ENCODE assay signal across 7 cellular contexts in genomic region chr6:31952140-31952805, GRCh38. TPM values are rescaled to one million over a fixed set of nuclear protein-coding genes. Genes with fewer than 3 reads are reported as not detected.
A peak's percentile ranks its signal among the peaks of the same experiment; 100 is the strongest.
DNase-seq lines count a peak whose midpoint lies in the region; ATAC-seq and TF ChIP-seq lines count a peak whose summit lies in the region.

No MANE protein-coding gene starts in this region.

- POLR2A ChIA-PET in activated B cell treated with CpG ODN at 0.5 μM for 24 hours (lab: Charles Lee) = interaction anchor here (0.6 to 1.6 kb wide), 6 partner anchors 18 to 439 kb away, joined by 3 to 5 read pairs (median 3); partner anchors contain the start of genes DXO and NEU1
- POLR2A ChIA-PET in naive thymus-derived CD4-positive, alpha-beta T cell (lab: Charles Lee) = interaction anchor here (0.5 to 1.2 kb wide), 3 partner anchors 19 to 249 kb away, joined by 3 to 6 read pairs (median 3); partner anchors contain the start of gene ABHD16A

- CTCF ChIA-PET in activated B cell treated with CpG ODN at 0.5 μM for 24 hours (lab: Charles Lee) = interaction anchor here (0.7 to 2.2 kb wide), 11 partner anchors 12 to 276 kb away, joined by 3 to 9 read pairs (median 4); partner anchors contain the start of genes DXO and LY6G5C
- CTCF ChIA-PET in naive thymus-derived CD4-positive, alpha-beta T cell (lab: Charles Lee) = interaction anchor here (0.6 to 1.7 kb wide), 10 partner anchors 8 to 224 kb away, joined by 3 to 5 read pairs (median 4); partner anchors contain the start of genes DDAH2, EHMT2 and HSPA1B

- intact Hi-C loops in activated B cell treated with CpG ODN at 0.5 μM for 24 hours (cut with micrococcal nuclease) = loop anchor here (1.0 to 5.0 kb wide), 2 partner anchors 50 to 270 kb away; partner anchors contain the start of genes LY6G5C and ZBTB12
- intact Hi-C loops in esophagus muscularis mucosa (cut with DNase I) = loop anchor here (5.0 kb wide), 1 partner anchor 55 kb away; the partner anchor contains the start of gene EHMT2
- intact Hi-C loops in naive thymus-derived CD4-positive, alpha-beta T cell (cut with micrococcal nuclease) = loop anchor here in 1 of 2 donors (1.0 kb wide), 1 partner anchor 406 kb away; the partner anchor contains the start of gene ATP6V1G2

- no peak for TF ChIP-seq CTCF in activated B cell treated with CpG ODN at 0.5 μM for 24 hours (IDR thresholded peaks at IDR 0.05)
- TF ChIP-seq CTCF in esophagus muscularis mucosa (IDR thresholded peaks at IDR 0.05) = peak; percentile 66 to 77 (median 71)

- H3K4me3 ChIP-seq in esophagus muscularis mucosa = no peak overlapping the region
- no peak overlapping the region for H3K4me3 ChIP-seq in naive thymus-derived CD4-positive, alpha-beta T cell (ENCODE audit: low read length)

- DNase-seq in EH (ENCODE audit: low read depth) = peak; percentile 71
- DNase-seq in LHCN-M2 (ENCODE audit: low read depth) = peak; percentile 59
- DNase-seq in activated B cell treated with CpG ODN at 0.5 μM for 24 hours = no peak
- DNase-seq in esophagus muscularis mucosa (ENCODE audit: extremely low spot score) = no peak
- peak in 1 of 9 donors; percentile 53 for DNase-seq in naive thymus-derived CD4-positive, alpha-beta T cell
- DNase-seq in GDM1 (lab: John Stamatoyannopoulos, UW) = no peak

- H3K27me3 ChIP-seq in esophagus muscularis mucosa = no peaks in the 10 kb centered on the region
- no peaks in the 10 kb centered on the region for H3K27me3 ChIP-seq in naive thymus-derived CD4-positive, alpha-beta T cell (ENCODE audit: control insufficient read depth in 2 of 2, insufficient read depth in 2 of 2, low read length in 2 of 2)

- peaks cover 40 to 71% (median 60%) of the 10 kb centered on the region in 4 donors for H3K36me3 ChIP-seq in esophagus muscularis mucosa
- H3K36me3 ChIP-seq in naive thymus-derived CD4-positive, alpha-beta T cell (ENCODE audit: control insufficient read depth in 2 of 3, insufficient read depth in 3 of 3, low read length in 3 of 3) = peaks cover 20 to 65% (median 23%) of the 10 kb centered on the region in 3 experiments

- H3K4me1 Mint-ChIP-seq in activated B cell treated with CpG ODN at 0.5 μM for 24 hours = peaks cover 1% of the 10 kb centered on the region
- H3K4me1 Mint-ChIP-seq in naive thymus-derived CD4-positive, alpha-beta T cell = peaks cover 2 to 7% (median 4%) of the 10 kb centered on the region in 7 donors

- H3K9me3 Mint-ChIP-seq in activated B cell treated with CpG ODN at 0.5 μM for 24 hours = no peaks in the 10 kb centered on the region
- H3K9me3 Mint-ChIP-seq in naive thymus-derived CD4-positive, alpha-beta T cell = no peaks in the 10 kb centered on the region

- no peak for TF ChIP-seq POLR2A in esophagus muscularis mucosa (IDR thresholded peaks at IDR 0.05; ENCODE audit: low read depth)

- ATAC-seq in activated B cell treated with CpG ODN at 0.5 μM for 24 hours (ENCODE audit: low read depth) (no peak), HG02981 (IDR thresholded peaks at IDR 0.05; ENCODE audit: unreplicated experiment) (no peak)
- ATAC-seq in naive thymus-derived CD4-positive, alpha-beta T cell = peak; percentile 67

- H3K36me3 Mint-ChIP-seq in activated B cell treated with CpG ODN at 0.5 μM for 24 hours (ENCODE audit: low read depth) = peaks cover 55% of the 10 kb centered on the region
- peaks cover 16 to 25% (median 18%) of the 10 kb centered on the region in 5 donors for H3K36me3 Mint-ChIP-seq in naive thymus-derived CD4-positive, alpha-beta T cell

- H3K27ac ChIP-seq in esophagus muscularis mucosa (replicated peaks in 1 of 4) = peak overlapping the region; percentile 18 to 60 (median 36)
- no peak overlapping the region for H3K27ac ChIP-seq in naive thymus-derived CD4-positive, alpha-beta T cell (ENCODE audit: low read depth, low read length)

- no peaks in the 10 kb centered on the region for H3K9me3 ChIP-seq in esophagus muscularis mucosa
- no peaks in the 10 kb centered on the region for H3K9me3 ChIP-seq in naive thymus-derived CD4-positive, alpha-beta T cell (ENCODE audit: control insufficient read depth in 2 of 3, low read length in 3 of 3)

- peak overlapping the region; percentile 8 for H3K27ac Mint-ChIP-seq in activated B cell treated with CpG ODN at 0.5 μM for 24 hours
- peak overlapping the region in 3 of 9 donors; percentile 51 to 61 (median 52) for H3K27ac Mint-ChIP-seq in naive thymus-derived CD4-positive, alpha-beta T cell

- WGBS in esophagus muscularis mucosa = 40% methylated on average over 5 of the region's 5 CpGs

- peaks cover 0 to 14% (median 11%) of the 10 kb centered on the region in 4 donors for H3K4me1 ChIP-seq in esophagus muscularis mucosa
- H3K4me1 ChIP-seq in naive thymus-derived CD4-positive, alpha-beta T cell (ENCODE audit: control insufficient read depth in 2 of 2, insufficient read depth in 2 of 2, low read length in 2 of 2) = no peaks in the 10 kb centered on the region

- no peaks in the 10 kb centered on the region for H3K27me3 Mint-ChIP-seq in activated B cell treated with CpG ODN at 0.5 μM for 24 hours
- no peaks in the 10 kb centered on the region for H3K27me3 Mint-ChIP-seq in naive thymus-derived CD4-positive, alpha-beta T cell

- H3K4me3 Mint-ChIP-seq in activated B cell treated with CpG ODN at 0.5 μM for 24 hours = no peak overlapping the region
- H3K4me3 Mint-ChIP-seq in naive thymus-derived CD4-positive, alpha-beta T cell = no peak overlapping the region

- no peak for TF ChIP-seq EP300 in esophagus muscularis mucosa (IDR thresholded peaks at IDR 0.05)

RNA-seq across cellular contexts. Expression of gene CFB, which starts 6.4 kb away (rescaled TPM):
- total RNA-seq in LHCN-M2 (2014; rRNA removed) (1.1 and 1.4 TPM in 2 replicates), activated B cell treated with CpG ODN at 0.5 μM for 24 hours (0.29 TPM in 1 of 2 replicates, not detected in the other), esophagus muscularis mucosa (10 to 100 TPM; 11.6 to 28.7 (median 12.7) TPM)
- polyA plus RNA-seq in LHCN-M2 (2012) = 2.1 TPM
- total RNA-seq in naive thymus-derived CD4-positive, alpha-beta T cell = 1 to 10 TPM in 2 of 5 experiments, under 1 TPM in 1, not detected in 2; 0.56 to 1.4 (median 1.1) TPM
- 1 to 10 TPM; 1.4 to 1.8 TPM for polyA plus RNA-seq in naive thymus-derived CD4-positive, alpha-beta T cell

RNA-seq across cellular contexts. Expression of gene NELFE, which starts 6.5 kb away (rescaled TPM):
- 129 TPM in 2 replicates for total RNA-seq in LHCN-M2 (2014; rRNA removed)
- 139 TPM for polyA plus RNA-seq in LHCN-M2 (2012)
- 57.9 and 63.3 TPM in 2 replicates for total RNA-seq in activated B cell treated with CpG ODN at 0.5 μM for 24 hours
- total RNA-seq in esophagus muscularis mucosa = 10 to 100 TPM; 79.3 to 81.7 (median 81.1) TPM
- 10 to 100 TPM; 47.5 to 71.7 (median 59.1) TPM for total RNA-seq in naive thymus-derived CD4-positive, alpha-beta T cell
- 10 to 100 TPM; 56.5 to 76.6 TPM for polyA plus RNA-seq in naive thymus-derived CD4-positive, alpha-beta T cell

RNA-seq across cellular contexts. Expression of gene SKIC2, which starts 6.7 kb away (rescaled TPM):
- total RNA-seq in LHCN-M2 (2014; rRNA removed) = 40.0 and 44.1 TPM in 2 replicates
- polyA plus RNA-seq in LHCN-M2 (2012) = 44.1 TPM
- 95.8 and 102 TPM in 2 replicates for total RNA-seq in activated B cell treated with CpG ODN at 0.5 μM for 24 hours
- total RNA-seq in esophagus muscularis mucosa = 10 to 100 TPM; 23.3 to 33.2 (median 28.5) TPM
- 100 to 1,000 TPM in 3 of 5 experiments, 10 to 100 TPM in 2; 85.6 to 139 (median 101) TPM for total RNA-seq in naive thymus-derived CD4-positive, alpha-beta T cell
- polyA plus RNA-seq in naive thymus-derived CD4-positive, alpha-beta T cell = 10 to 100 TPM; 20.1 to 23.5 TPM

RNA-seq across cellular contexts. Expression of gene DXO, which starts 19.7 kb away (rescaled TPM):
- total RNA-seq in LHCN-M2 (2014; rRNA removed) (19.1 and 19.5 TPM in 2 replicates), activated B cell treated with CpG ODN at 0.5 μM for 24 hours (23.7 and 29.4 TPM in 2 replicates), esophagus muscularis mucosa (10 to 100 TPM; 12.9 to 18.4 (median 15.9) TPM)
- 17.2 TPM for polyA plus RNA-seq in LHCN-M2 (2012)
- total RNA-seq in naive thymus-derived CD4-positive, alpha-beta T cell = 10 to 100 TPM; 19.3 to 44.3 (median 35.0) TPM
- 10 to 100 TPM; 12.6 to 16.2 TPM for polyA plus RNA-seq in naive thymus-derived CD4-positive, alpha-beta T cell

RNA-seq across cellular contexts. Expression of gene C2, which starts 24.8 kb away (rescaled TPM):
- total RNA-seq in LHCN-M2 (2014; rRNA removed) (0.86 and 1.2 TPM in 2 replicates), activated B cell treated with CpG ODN at 0.5 μM for 24 hours (0.78 and 0.95 TPM in 2 replicates), esophagus muscularis mucosa (10 to 100 TPM in 3 of 4 donors, 1 to 10 TPM in 1; 10.0 to 15.4 (median 12.6) TPM)
- polyA plus RNA-seq in LHCN-M2 (2012) = 0.85 TPM
- 1 to 10 TPM in 4 of 5 experiments, under 1 TPM in 1; 0.89 to 8.2 (median 2.3) TPM for total RNA-seq in naive thymus-derived CD4-positive, alpha-beta T cell
- under 1 TPM in 1 of 2 donors, not detected in 1; 0.10 TPM for polyA plus RNA-seq in naive thymus-derived CD4-positive, alpha-beta T cell

Comparison
In these comparisons a context has a peak if more than half of its experiments do, and no peak if none do; other contexts are left out.
1. DNase-seq: peak in EH (single experiment) and LHCN-M2 (single experiment); none in activated B cell treated with CpG ODN at 0.5 μM for 24 hours (single experiment), esophagus muscularis mucosa (single experiment) and GDM1 (single experiment).